Comparison of ENCODE assay signal across 20 cellular contexts in genomic region chr9:111161015-111161415, GRCh38.
DNase-seq lines count a peak whose midpoint lies in the region; ATAC-seq and TF ChIP-seq lines count a peak whose summit lies in the region.
"Had no signal": no experiment of that assay in that cellular context is flagged by ENCODE, and none has a peak within 500 bp of the region (broad histone marks: within the 10 kb centered on the region; RNA-seq: fewer than 3 reads in every experiment).

No MANE protein-coding gene starts in this region.

- H3K4me3 ChIP-seq in AG04449 (ENCODE audit: low read depth, low read length) (no peak overlapping the region), body of pancreas (no peak overlapping the region), kidney epithelial cell (ENCODE audit: low read depth, low read length) (no peak overlapping the region)
- no peak overlapping the region for H3K4me3 ChIP-seq in effector memory CD4-positive, alpha-beta T cell (ENCODE audit: insufficient read depth, low read depth, low read length, poor library complexity, severe bottlenecking)
- no peak overlapping the region for H3K4me3 ChIP-seq in CD8-positive, alpha-beta memory T cell (ENCODE audit: low read length)
- H3K4me3 ChIP-seq: BLaER1 had no signal

- H3K4me1 Mint-ChIP-seq in HFFc6 (ENCODE audit: low read depth): peaks cover 49% of the 10 kb centered on the region
- no peaks in the 10 kb centered on the region for H3K4me1 Mint-ChIP-seq in CD8-positive, alpha-beta memory T cell
- H3K4me1 Mint-ChIP-seq: activated CD4-positive, alpha-beta T cell treated with anti-CD3 and anti-CD28 coated beads for 36 hours had no signal

- H3K27me3 ChIP-seq in body of pancreas: no peaks in the 10 kb centered on the region
- H3K27me3 ChIP-seq in kidney epithelial cell (ENCODE audit: control insufficient read depth, insufficient read depth, low read length): no peaks in the 10 kb centered on the region
- H3K27me3 ChIP-seq in effector memory CD4-positive, alpha-beta T cell (replicated peaks; ENCODE audit: control insufficient read depth, insufficient read depth, low read length, poor library complexity, severe bottlenecking): no peaks in the 10 kb centered on the region
- no peaks in the 10 kb centered on the region for H3K27me3 ChIP-seq in CD8-positive, alpha-beta memory T cell (ENCODE audit: insufficient read depth, low read length, poor library complexity, severe bottlenecking)
- H3K27me3 ChIP-seq: BLaER1 had no signal

- CTCF ChIA-PET in AG04449 (lab: Yijun Ruan, JAX): no interaction called here
- CTCF ChIA-PET in CD8-positive, alpha-beta memory T cell (lab: Charles Lee): no interaction called here

- no peak for TF ChIP-seq CTCF in AG04449 (IDR thresholded peaks at IDR 0.05; ENCODE audit: insufficient read depth, low read length, missing control alignments)
- TF ChIP-seq CTCF in HFFc6 (IDR thresholded peaks at IDR 0.05): no peak
- TF ChIP-seq CTCF in body of pancreas (IDR thresholded peaks at IDR 0.05): no peak
- no peak for TF ChIP-seq CTCF in kidney epithelial cell (IDR thresholded peaks at IDR 0.05; ENCODE audit: insufficient read depth, low read length, poor library complexity, severe bottlenecking)

- H3K27ac ChIP-seq in body of pancreas: no peak overlapping the region
- H3K27ac ChIP-seq in effector memory CD4-positive, alpha-beta T cell (ENCODE audit: insufficient read depth, low read length, poor library complexity, severe bottlenecking): no peak overlapping the region
- H3K27ac ChIP-seq in CD8-positive, alpha-beta memory T cell (ENCODE audit: low read depth, low read length): no peak overlapping the region
- H3K27ac ChIP-seq: BLaER1 had no signal

- H3K9me3 Mint-ChIP-seq in HFFc6: no peaks in the 10 kb centered on the region
- H3K9me3 Mint-ChIP-seq in CD8-positive, alpha-beta memory T cell: peaks cover 0 to 5% (median under 1%) of the 10 kb centered on the region in 5 donors
- H3K9me3 Mint-ChIP-seq: endodermal cell; T-helper 1 cell treated with Interleukin-12 subunit alpha and Interleukin-12 subunit beta and Interleukin-4 antibody, amounts not matched to agents 30 μg/mL and 1 μg/mL, for 36 hours had no signal

- intact Hi-C loops in body of pancreas (cut with DNase I): no loop called here

- no peak for TF ChIP-seq POLR2A in body of pancreas (IDR thresholded peaks at IDR 0.05)

- DNase-seq in AG04449 (ENCODE audit: low read depth, low spot score): peak; percentile 36
- DNase-seq in HFFc6: peak; percentile 65
- DNase-seq in body of pancreas: no peak
- DNase-seq in kidney epithelial cell (ENCODE audit: low read depth): peak; percentile 65
- no peak for DNase-seq in effector memory CD4-positive, alpha-beta T cell
- DNase-seq in CD8-positive, alpha-beta memory T cell: no peak
- DNase-seq in activated CD4-positive, CD25-positive, alpha-beta regulatory T cell (lab: John Stamatoyannopoulos, UW): no peak
- DNase-seq: activated CD4-positive, alpha-beta T cell treated with anti-CD3 and anti-CD28 coated beads for 36 hours; activated T-cell treated with anti-CD3 and anti-CD28 coated beads, Interleukin-2, amount 50 U/mL, for 48 hours; anterior cingulate cortex; DND-41; endodermal cell; MV-4-11; NCI-H2227 treated with DMSO at 0.1 percent for 48 hours; stimulated activated CD4-positive, alpha-beta T cell treated with anti-CD3 and anti-CD28 coated beads, Interleukin-2, amount 100 ng/mL, for 24 hours had no signal

- H3K36me3 ChIP-seq in body of pancreas (replicated peaks in 1 of 2; ENCODE audit: insufficient read depth in 1 of 2, low read depth in 2 of 2): no peaks in the 10 kb centered on the region
- no peaks in the 10 kb centered on the region for H3K36me3 ChIP-seq in kidney epithelial cell (ENCODE audit: control insufficient read depth, insufficient read depth, low read length)
- no peaks in the 10 kb centered on the region for H3K36me3 ChIP-seq in effector memory CD4-positive, alpha-beta T cell (ENCODE audit: control insufficient read depth, insufficient read depth, low read length)
- H3K36me3 ChIP-seq in CD8-positive, alpha-beta memory T cell (ENCODE audit: insufficient read depth, low read length): no peaks in the 10 kb centered on the region
- H3K36me3 ChIP-seq: BLaER1 had no signal

- peak; percentile 53 for ATAC-seq in body of pancreas
- no peak for ATAC-seq in HG03095 (IDR thresholded peaks at IDR 0.05; ENCODE audit: unreplicated experiment)
- ATAC-seq: activated CD4-positive, alpha-beta T cell treated with anti-CD3 and anti-CD28 coated beads for 36 hours; HCT116 had no signal

- H3K27me3 Mint-ChIP-seq in HFFc6 (ENCODE audit: insufficient read depth): no peaks in the 10 kb centered on the region
- peaks cover 0 to 4% of the 10 kb centered on the region in 2 donors for H3K27me3 Mint-ChIP-seq in CD8-positive, alpha-beta memory T cell

- POLR2A ChIA-PET in AG04449 (lab: Yijun Ruan, JAX): interaction anchor here (0.8 kb wide), 1 partner anchor 18 kb away, joined by 3 read pairs; no protein-coding TSS in a partner anchor
- POLR2A ChIA-PET in CD8-positive, alpha-beta memory T cell (lab: Charles Lee): no interaction called here

- WGBS in body of pancreas, 2 donors: 64 to 70% methylated on average over 3 of the region's 3 CpGs

- no peaks in the 10 kb centered on the region for H3K36me3 Mint-ChIP-seq in HFFc6 (ENCODE audit: low read depth)
- no peaks in the 10 kb centered on the region for H3K36me3 Mint-ChIP-seq in CD8-positive, alpha-beta memory T cell

- H3K27ac Mint-ChIP-seq in HFFc6: peak overlapping the region; percentile 71
- no peak overlapping the region for H3K27ac Mint-ChIP-seq in CD8-positive, alpha-beta memory T cell
- H3K27ac Mint-ChIP-seq: activated CD4-positive, alpha-beta T cell treated with anti-CD3 and anti-CD28 coated beads for 36 hours; endodermal cell; progenitor cell of endocrine pancreas; T-helper 1 cell treated with Interleukin-12 subunit alpha and Interleukin-12 subunit beta and Interleukin-4 antibody, amounts not matched to agents 30 μg/mL and 1 μg/mL, for 36 hours had no signal

- no peaks in the 10 kb centered on the region for H3K9me3 ChIP-seq in body of pancreas
- no peaks in the 10 kb centered on the region for H3K9me3 ChIP-seq in effector memory CD4-positive, alpha-beta T cell (ENCODE audit: control insufficient read depth, low read length)
- no peaks in the 10 kb centered on the region for H3K9me3 ChIP-seq in CD8-positive, alpha-beta memory T cell (ENCODE audit: low read length)
- H3K9me3 ChIP-seq: BLaER1 had no signal

- H3K4me3 Mint-ChIP-seq in HFFc6: peak overlapping the region; percentile 21
- H3K4me3 Mint-ChIP-seq in CD8-positive, alpha-beta memory T cell: no peak overlapping the region
- H3K4me3 Mint-ChIP-seq: activated CD4-positive, alpha-beta T cell treated with anti-CD3 and anti-CD28 coated beads for 36 hours; endodermal cell; T-helper 1 cell treated with Interleukin-12 subunit alpha and Interleukin-12 subunit beta and Interleukin-4 antibody, amounts not matched to agents 30 μg/mL and 1 μg/mL, for 36 hours had no signal

- H3K4me1 ChIP-seq in body of pancreas: no peaks in the 10 kb centered on the region
- H3K4me1 ChIP-seq in effector memory CD4-positive, alpha-beta T cell (ENCODE audit: control insufficient read depth, insufficient read depth, low read length, poor library complexity, severe bottlenecking): no peaks in the 10 kb centered on the region
- H3K4me1 ChIP-seq in CD8-positive, alpha-beta memory T cell (ENCODE audit: insufficient read depth, low read length): no peaks in the 10 kb centered on the region
- H3K4me1 ChIP-seq: BLaER1 had no signal

Comparison
In these comparisons a context has a peak if more than half of its experiments do, and no peak if none do; other contexts are left out.
1. DNase-seq: peak in AG04449 (single experiment), HFFc6 (single experiment) and kidney epithelial cell (single experiment); none in body of pancreas (0 of 4), effector memory CD4-positive, alpha-beta T cell (0 of 3), CD8-positive, alpha-beta memory T cell (0 of 5) and activated CD4-positive, CD25-positive, alpha-beta regulatory T cell (0 of 4).